Comparison of ENCODE assay signal across 25 cellular contexts in genomic region chr4:40949701-40950100, GRCh38.
A peak's percentile ranks its signal among the peaks of the same experiment; 100 is the strongest.
DNase-seq lines count a peak whose midpoint lies in the region; ATAC-seq, FAIRE-seq and TF ChIP-seq lines count a peak whose summit lies in the region.
"Had no signal": no experiment of that assay in that cellular context is flagged by ENCODE, and none has a peak within 500 bp of the region (broad histone marks: within the 10 kb centered on the region; RNA-seq: fewer than 3 reads in every experiment).

No MANE protein-coding gene starts in this region.

- no peak overlapping the region for H3K4me2 ChIP-seq in SK-N-SH

- H3K4me1 ChIP-seq in left ventricle myocardium inferior (peaks cover 41% of the 10 kb centered on the region), psoas muscle (peaks cover 14% of the 10 kb centered on the region), aorta (ENCODE audit: control insufficient read depth in 1 of 2, insufficient read depth in 2 of 2, low read length in 2 of 2) (peaks cover 3 to 7% of the 10 kb centered on the region in 2 donors), SK-N-SH (ENCODE audit: control insufficient read depth in 1 of 2, insufficient read depth in 2 of 2, low read depth in 1 of 2, low read length in 1 of 2) (peaks cover 0 to 3% of the 10 kb centered on the region in 2 experiments; a peak in 1 of 4 replicates)
- H3K4me1 ChIP-seq: HAP-1, Peyer's patch, SJSA1 had no signal

- no peaks in the 10 kb centered on the region for H3F3A ChIP-seq in SK-N-SH (replicated peaks; ENCODE audit: insufficient read depth)

- peaks cover 42% of the 10 kb centered on the region; the same call in 1 of the 2 replicates for H3K79me2 ChIP-seq in SK-N-SH (ENCODE audit: insufficient read depth)

- no peaks in the 10 kb centered on the region for H4K20me1 ChIP-seq in SK-N-SH (ENCODE audit: insufficient read depth)

- H3K4me3 ChIP-seq in left ventricle myocardium inferior (peak overlapping the region; percentile 2), psoas muscle (no peak overlapping the region), aorta (ENCODE audit: low read length in 2 of 2) (peak overlapping the region; percentile 3 to 38), SK-N-SH (ENCODE audit: low read depth in 2 of 2, low read length in 1 of 2) (no peak overlapping the region)
- H3K4me3 ChIP-seq: GM23248, HAP-1, Peyer's patch, SJSA1 had no signal

- no peak for TF ChIP-seq RAD21 in SK-N-SH (IDR thresholded peaks at IDR 0.05; ENCODE audit: low read length)

- TF ChIP-seq CTCF in left ventricle myocardium inferior (IDR thresholded peaks at IDR 0.05; ENCODE audit: borderline replicate concordance) (no peak), psoas muscle (IDR thresholded peaks at IDR 0.05) (no peak), SK-N-SH (IDR thresholded peaks at IDR 0.05) (no peak), D721Med (IDR thresholded peaks at IDR 0.05; ENCODE audit: insufficient read depth, missing control alignments) (no peak)

- H3K36me3 ChIP-seq in left ventricle myocardium inferior (no peaks in the 10 kb centered on the region), psoas muscle (ENCODE audit: insufficient read depth in 1 of 2, low read depth in 1 of 2) (no peaks in the 10 kb centered on the region), aorta (ENCODE audit: control insufficient read depth in 1 of 2, insufficient read depth in 2 of 2, low read length in 1 of 2) (no peaks in the 10 kb centered on the region), SK-N-SH (replicated peaks in 1 of 2; ENCODE audit: control insufficient read depth in 1 of 2, insufficient read depth in 2 of 2, low read length in 1 of 2) (peaks cover 0 to under 1% of the 10 kb centered on the region in 2 experiments)
- H3K36me3 ChIP-seq: HAP-1, Peyer's patch, SJSA1 had no signal

- POLR2A ChIA-PET in SK-N-SH (lab: Yijun Ruan, JAX), result no interaction called here

- intact Hi-C loops in left ventricle myocardium inferior (cut with micrococcal nuclease), result no loop called here
- intact Hi-C loops in cardiac septum (cut with DNase I), result no loop called here
- intact Hi-C loops in psoas muscle (cut with DNase I), result no loop called here
- intact Hi-C loops in aorta (cut with DNase I), result no loop called here

- CTCF ChIA-PET in SK-N-SH (lab: Yijun Ruan, JAX), result interaction anchor here (0.6 to 1.5 kb wide), 3 partner anchors 13 to 266 kb away, joined by 3 read pairs; no protein-coding TSS in a partner anchor

- DNase-seq in left ventricle myocardium inferior, result no peak
- no peak for DNase-seq in cardiac septum (ENCODE audit: low spot score)
- DNase-seq in dermis blood vessel endothelial cell, result peak; percentile 31
- no peak for DNase-seq in psoas muscle
- DNase-seq in aorta, result no peak
- DNase-seq in islet precursor cell, result no peak
- no peak for DNase-seq in SK-N-SH
- no peak for DNase-seq in D721Med (ENCODE audit: insufficient read length, low spot score)
- DNase-seq: AML-193; C1 segment of cervical spinal cord; Calu3; CD8-positive, alpha-beta T cell; GM23248; KG1; NCI-H1092 treated with DMSO at 0.1 percent for 48 hours; NCI-H2029 treated with DMSO at 0.1 percent for 48 hours; NCI-H345; NCI-H524 treated with DMSO at 0.1 percent for 48 hours; NCI-H82; Peyer's patch had no signal

- no peak for FAIRE-seq in D721Med (lab: Jason Lieb, UNC)
- FAIRE-seq: G401.6, GM12892, HTR-8/SVneo had no signal

- H3K9me3 ChIP-seq in left ventricle myocardium inferior (replicated peaks) (no peaks in the 10 kb centered on the region), psoas muscle (no peaks in the 10 kb centered on the region), aorta (ENCODE audit: control insufficient read depth, low read length) (no peaks in the 10 kb centered on the region), SK-N-SH (no peaks in the 10 kb centered on the region)
- H3K9me3 ChIP-seq: HAP-1, Peyer's patch, SJSA1 had no signal

- H3K27ac ChIP-seq in left ventricle myocardium inferior (replicated peaks), result peak overlapping the region; percentile 44
- peak overlapping the region; percentile 30 for H3K27ac ChIP-seq in psoas muscle
- peak overlapping the region; percentile 77 to 95 for H3K27ac ChIP-seq in aorta (ENCODE audit: low read depth in 1 of 2, low read length in 2 of 2)
- H3K27ac ChIP-seq in SK-N-SH (ENCODE audit: low read depth in 2 of 2, low read length in 1 of 2), result no peak overlapping the region
- H3K27ac ChIP-seq: GM23248, Peyer's patch, SJSA1 had no signal

- WGBS in psoas muscle, 3 donors, result 71 to 78% (median 75%) methylated on average over 12 of the region's 12 CpGs
- WGBS in aorta, 2 donors, result 9 to 11% methylated on average over 12 of the region's 12 CpGs
- WGBS in SK-N-SH (ENCODE audit: low lambda C conversion rate), result 88% methylated on average over 12 of the region's 12 CpGs

- no peaks in the 10 kb centered on the region for H3K9me2 ChIP-seq in SK-N-SH

- TF ChIP-seq EP300 in SK-N-SH (IDR thresholded peaks at IDR 0.05; ENCODE audit: borderline replicate concordance in 1 of 2, low read depth in 1 of 2, low read length in 1 of 2), result no peak

- H3K27me3 ChIP-seq in left ventricle myocardium inferior (ENCODE audit: low read depth) (no peaks in the 10 kb centered on the region), psoas muscle (ENCODE audit: insufficient read depth in 3 of 3, low read length in 2 of 3) (no peaks in the 10 kb centered on the region), aorta (ENCODE audit: control insufficient read depth in 1 of 2, insufficient read depth in 2 of 2, low read length in 1 of 2) (no peaks in the 10 kb centered on the region), SK-N-SH (ENCODE audit: insufficient read depth) (no peaks in the 10 kb centered on the region)
- H3K27me3 ChIP-seq: Peyer's patch, SJSA1 had no signal

- ATAC-seq in psoas muscle (no peak), aorta (ENCODE audit: low FRiP score) (no peak)
- ATAC-seq: CD8-positive, alpha-beta T cell had no signal

- H3K9ac ChIP-seq in SK-N-SH, result no peak overlapping the region
- H3K9ac ChIP-seq: GM23248 had no signal

- H2AFZ ChIP-seq in SK-N-SH (ENCODE audit: low read depth), result no peak overlapping the region
- H2AFZ ChIP-seq: GM23248 had no signal

TF ChIP-seq in SK-N-SH, 30 proteins besides CTCF, POLR2A, EP300 and RAD21:
- TF ChIP-seq USF2 (IDR thresholded peaks at IDR 0.05; ENCODE audit: borderline replicate concordance, low read depth, low read length) (no peak), POLR2AphosphoS5 (IDR thresholded peaks at IDR 0.05; ENCODE audit: low read depth, low read length) (no peak), RXRA (IDR thresholded peaks at IDR 0.05; ENCODE audit: borderline replicate concordance, low read depth) (no peak), FOXM1 (IDR thresholded peaks at IDR 0.05; ENCODE audit: low read depth) (no peak), TEAD4 (IDR thresholded peaks at IDR 0.05; ENCODE audit: borderline replicate concordance, insufficient read depth) (no peak), ELF1 (IDR thresholded peaks at IDR 0.05) (no peak), ZBTB33 (IDR thresholded peaks at IDR 0.05; ENCODE audit: borderline replicate concordance, low read depth) (no peak), FOSL2 (IDR thresholded peaks at IDR 0.05; ENCODE audit: borderline replicate concordance, low read depth) (no peak), RFX5 (IDR thresholded peaks at IDR 0.05; ENCODE audit: low read length) (no peak), USF1 (IDR thresholded peaks at IDR 0.05; ENCODE audit: borderline replicate concordance, low read depth) (no peak)
TF ChIP-seq in SK-N-SH: peak in this region for 0.

Comparison
In these comparisons a context has a peak if more than half of its experiments do, and no peak if none do; other contexts are left out.
1. H3K27ac ChIP-seq: peak in left ventricle myocardium inferior (single experiment), psoas muscle (single experiment) and aorta (2 of 2); none in SK-N-SH (0 of 2).
2. H3K4me3 ChIP-seq: peak in left ventricle myocardium inferior (single experiment) and aorta (2 of 2); none in psoas muscle (single experiment) and SK-N-SH (0 of 2).